9 cellular contexts compared by ENCODE assay signal in the genomic region with DNA sequence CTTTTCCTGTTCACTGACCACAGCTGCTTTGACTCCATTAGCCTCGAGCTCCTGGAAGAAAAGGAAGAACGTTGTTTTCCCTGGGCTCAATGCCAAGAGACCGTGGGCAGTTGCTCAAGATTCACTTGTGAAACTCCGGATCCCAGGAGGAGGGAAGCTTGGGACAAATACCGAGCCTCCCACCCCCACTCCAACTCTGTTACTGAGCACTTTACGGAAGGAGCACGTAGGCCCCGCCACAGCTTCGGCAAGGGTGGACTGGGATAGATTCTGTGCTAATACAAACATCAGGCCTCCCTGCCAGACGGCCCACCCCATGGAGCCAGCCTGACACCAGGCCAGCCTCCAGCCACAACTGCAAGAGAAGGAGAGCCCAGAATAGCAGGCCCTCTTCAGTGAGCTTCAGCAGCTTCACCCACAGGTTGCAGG. TPM values are rescaled to one million over a fixed set of nuclear protein-coding genes. Genes with fewer than 3 reads are reported as not detected.
DNase-seq lines count a peak whose midpoint lies in the region; TF ChIP-seq lines count a peak whose summit lies in the region.
"Had no signal": no experiment of that assay in that cellular context is flagged by ENCODE, and none has a peak within 500 bp of the region (broad histone marks: within the 10 kb centered on the region; RNA-seq: fewer than 3 reads in every experiment).

No MANE protein-coding gene starts in this region.

- H3K27ac ChIP-seq in epithelial cell of prostate: peak overlapping the region; percentile 11

- in situ Hi-C loops in ACHN (cut with HindIII; ENCODE audit: low pct_ligation_motif_present, low pct_unique_long_range_greater_than_20kb, low sequenced_read_pairs): no loop called here
- in situ Hi-C loops in GM13977 (cut with MboI; ENCODE audit: low pct_unique_long_range_greater_than_20kb, low sequenced_read_pairs, unreplicated experiment): no loop called here

- no peak for TF ChIP-seq CTCF in GM13977 (IDR thresholded peaks at IDR 0.05; ENCODE audit: extremely low read depth, insufficient read depth, missing control alignments)

- POLR2A ChIA-PET in HEK293T (lab: Yijun Ruan, JAX): interaction anchor here (2.2 kb wide), 1 partner anchor 11 kb away, joined by 7 read pairs; the partner anchor contains the start of gene FANCD2

- CTCF ChIA-PET in HEK293T (lab: Yijun Ruan, JAX): interaction anchor here (1.0 kb wide), 1 partner anchor 38 kb away, joined by 15 read pairs; no protein-coding TSS in a partner anchor

- DNase-seq in ACHN (peak; percentile 27), NCI-H69 (lab: John Stamatoyannopoulos, UW) (peak; percentile 12), epithelial cell of prostate (ENCODE audit: low read depth, low spot score) (no peak), myocyte (ENCODE audit: low read depth) (peak; percentile 89), HEK293T (ENCODE audit: extremely low spot score) (no peak), GM13977 (ENCODE audit: low spot score) (no peak)
- DNase-seq in activated CD4-positive, alpha-beta T cell treated with anti-CD3 and anti-CD28 coated beads, Interleukin-2, amount 50 U/mL, for 48 hours: no peak
- DNase-seq in activated CD4-positive, alpha-beta T cell treated with anti-CD3 and anti-CD28 coated beads for 1 hour: no peak
- DNase-seq: stimulated activated naive CD8-positive, alpha-beta T cell treated with anti-CD3 and anti-CD28 coated beads, Interleukin-15, Interleukin-2, amounts not matched to agents 100 U/mL and 50 U/mL, for 24 hours had no signal

TF ChIP-seq in HEK293T, 16 proteins besides CTCF, POLR2A, EP300 and RAD21:
- TF ChIP-seq NFRKB (IDR thresholded peaks at IDR 0.05) (no peak), ZNF384 (IDR thresholded peaks at IDR 0.05) (no peak), ARNT (IDR thresholded peaks at IDR 0.05) (no peak), LEF1 (IDR thresholded peaks at IDR 0.05; ENCODE audit: borderline replicate concordance) (no peak), PKNOX1 (IDR thresholded peaks at IDR 0.05) (no peak), SUZ12 (IDR thresholded peaks at IDR 0.05) (no peak), TARDBP (IDR thresholded peaks at IDR 0.05) (no peak), FOXA1 (IDR thresholded peaks at IDR 0.05) (no peak), HDGF (IDR thresholded peaks at IDR 0.05; ENCODE audit: borderline replicate concordance) (no peak), CTBP1 (IDR thresholded peaks at IDR 0.05; ENCODE audit: borderline replicate concordance) (no peak), SP1 (IDR thresholded peaks at IDR 0.05) (no peak), L3MBTL2 (conservative IDR thresholded peaks at IDR 0.05) (no peak), BHLHE40 (IDR thresholded peaks at IDR 0.05; ENCODE audit: borderline replicate concordance) (no peak), FOXM1 (IDR thresholded peaks at IDR 0.05; ENCODE audit: borderline replicate concordance) (no peak), ELF4 (IDR thresholded peaks at IDR 0.05) (no peak), FOXK2 (IDR thresholded peaks at IDR 0.05) (no peak)
TF ChIP-seq in HEK293T: peak in this region for 0.

RNA-seq across cellular contexts. Expression of gene FANCD2, which starts 10.7 kb away (rescaled TPM):
- 0.51 and 1.6 TPM in 2 replicates for total RNA-seq in myocyte
- 1.1 TPM for polyA plus RNA-seq in myocyte (2012)

RNA-seq across cellular contexts. Expression of gene EMC3, which starts 28.8 kb away (rescaled TPM):
- 66.2 and 96.0 TPM in 2 replicates for total RNA-seq in myocyte
- 101 TPM for polyA plus RNA-seq in myocyte (2012)

Comparison
In these comparisons a context has a peak if more than half of its experiments do, and no peak if none do; other contexts are left out.
1. DNase-seq: peak in ACHN (single experiment), NCI-H69 (single experiment) and myocyte (single experiment); none in epithelial cell of prostate (single experiment), activated CD4-positive, alpha-beta T cell treated with anti-CD3 and anti-CD28 coated beads, Interleukin-2, amount 50 U/mL, for 48 hours (0 of 2), HEK293T (single experiment), GM13977 (single experiment) and activated CD4-positive, alpha-beta T cell treated with anti-CD3 and anti-CD28 coated beads for 1 hour (single experiment).